ENCODE assay signal across 14 cellular contexts in the genomic region with DNA sequence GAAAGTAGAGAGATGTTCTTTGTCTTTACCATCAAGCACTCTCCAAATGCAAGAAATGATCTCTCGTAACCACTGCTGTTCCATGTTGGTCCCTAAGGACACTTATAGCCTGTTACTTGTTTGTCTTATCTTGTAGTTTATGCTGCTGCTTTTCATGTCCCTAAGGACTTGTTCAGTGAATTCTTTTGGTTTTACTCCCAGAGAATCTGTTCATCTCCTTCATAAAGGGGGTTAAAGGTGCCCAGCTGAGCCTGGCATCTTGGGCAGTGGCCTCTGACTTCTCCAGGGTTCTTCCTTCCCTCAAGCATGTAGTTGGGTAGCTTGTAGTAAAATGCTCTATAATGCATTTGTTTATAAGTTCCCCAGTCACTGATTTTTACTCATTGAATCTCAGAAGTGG. TPM values are rescaled to one million over a fixed set of nuclear protein-coding genes. Genes with fewer than 3 reads are reported as not detected.
DNase-seq lines count a peak whose midpoint lies in the region; ATAC-seq, FAIRE-seq and TF ChIP-seq lines count a peak whose summit lies in the region.
"Had no signal": no experiment of that assay in that cellular context is flagged by ENCODE, and none has a peak within 500 bp of the region (broad histone marks: within the 10 kb centered on the region; RNA-seq: fewer than 3 reads in every experiment).

No MANE protein-coding gene starts in this region.

- no peaks in the 10 kb centered on the region for H3K36me3 ChIP-seq in astrocyte (ENCODE audit: insufficient read depth, low read length)
- no peaks in the 10 kb centered on the region for H3K36me3 ChIP-seq in muscle layer of colon (ENCODE audit: insufficient read depth, low read length)
- no peaks in the 10 kb centered on the region for H3K36me3 ChIP-seq in thyroid gland
- no peaks in the 10 kb centered on the region for H3K36me3 ChIP-seq in body of pancreas (replicated peaks in 1 of 2; ENCODE audit: insufficient read depth in 1 of 2, low read depth in 2 of 2)
- H3K36me3 ChIP-seq in Caco-2 (ENCODE audit: control insufficient read depth, insufficient read depth, low read length): no peaks in the 10 kb centered on the region

- TF ChIP-seq POLR2A in thyroid gland (IDR thresholded peaks at IDR 0.05) (no peak), body of pancreas (IDR thresholded peaks at IDR 0.05) (no peak)

- H3K9me3 ChIP-seq in astrocyte (ENCODE audit: insufficient read depth, low read depth, low read length): peaks cover 3% of the 10 kb centered on the region
- no peaks in the 10 kb centered on the region for H3K9me3 ChIP-seq in muscle layer of colon (ENCODE audit: low read length)
- H3K9me3 ChIP-seq in thyroid gland: no peaks in the 10 kb centered on the region
- H3K9me3 ChIP-seq in body of pancreas: no peaks in the 10 kb centered on the region
- H3K9me3 ChIP-seq in Caco-2: no peaks in the 10 kb centered on the region
- H3K9me3 ChIP-seq: mucosa of descending colon had no signal

- H3K9ac ChIP-seq in astrocyte (ENCODE audit: low read length): no peak overlapping the region
- no peak overlapping the region for H3K9ac ChIP-seq in muscle layer of colon (ENCODE audit: low read length)

- H3K36me3 Mint-ChIP-seq in astrocyte (ENCODE audit: low read depth, unreplicated experiment) (peaks cover 8% of the 10 kb centered on the region), Caco-2 (ENCODE audit: insufficient read depth, unreplicated experiment) (no peaks in the 10 kb centered on the region)

- no peak overlapping the region for H2AFZ ChIP-seq in astrocyte (ENCODE audit: low read depth, low read length)
- H2AFZ ChIP-seq: PC-9 had no signal

- H3K27ac ChIP-seq in astrocyte (ENCODE audit: low read depth, low read length): no peak overlapping the region
- peak overlapping the region; percentile 71 for H3K27ac ChIP-seq in muscle layer of colon (ENCODE audit: low read depth, low read length)
- H3K27ac ChIP-seq in thyroid gland: peak overlapping the region in 2 of 3 donors; percentile 78 to 81
- peak overlapping the region in 2 of 4 donors; percentile 9 to 50 for H3K27ac ChIP-seq in body of pancreas
- H3K27ac ChIP-seq: PC-9 had no signal

- no TSS peak for BruUV-seq in Caco-2 (replicated peaks; lab: Mats Ljungman, UMichigan)

- H3K27ac Mint-ChIP-seq in astrocyte (ENCODE audit: unreplicated experiment): peak overlapping the region; percentile 84
- no peak overlapping the region for H3K27ac Mint-ChIP-seq in Caco-2 (ENCODE audit: unreplicated experiment)

- 84 to 88% methylated on average over 1 of the region's 1 CpG for WGBS in thyroid gland, 2 donors
- 82 to 89% methylated on average over 1 of the region's 1 CpG for WGBS in body of pancreas, 2 donors

- H3K4me1 ChIP-seq in astrocyte (ENCODE audit: insufficient read depth, low read length): peaks cover 27% of the 10 kb centered on the region
- peaks cover 83% of the 10 kb centered on the region for H3K4me1 ChIP-seq in muscle layer of colon (ENCODE audit: insufficient read depth, low read length)
- H3K4me1 ChIP-seq in thyroid gland: peaks cover 16 to 43% of the 10 kb centered on the region in 2 donors
- peaks cover 5% of the 10 kb centered on the region for H3K4me1 ChIP-seq in body of pancreas
- H3K4me1 ChIP-seq in Caco-2: no peaks in the 10 kb centered on the region

- no peak for FAIRE-seq in astrocyte (lab: Jason Lieb, UNC)

- no peak overlapping the region for H3K4me2 ChIP-seq in astrocyte (ENCODE audit: low read length)

- POLR2A ChIA-PET in Caco-2 (lab: Charles Lee): no interaction called here

- DNase-seq in NCI-H187 (lab: John Stamatoyannopoulos, UW): peak; percentile 5 to 20
- DNase-seq in astrocyte (ENCODE audit: low read depth): no peak
- no peak for DNase-seq in thyroid gland
- no peak for DNase-seq in stimulated activated CD4-positive, alpha-beta T cell treated with anti-CD3 and anti-CD28 coated beads, Interleukin-4, amount 100 ng/mL, for 24 hours
- DNase-seq in body of pancreas: no peak
- DNase-seq in Caco-2: no peak
- DNase-seq: H9; hypothalamus; KG1; mucosa of descending colon; NCI-H2171; PC-9; stimulated activated CD4-positive, alpha-beta T cell treated with anti-CD3 and anti-CD28 coated beads, Interleukin-15, amount 100 ng/mL, for 24 hours had no signal

- H3K4me1 Mint-ChIP-seq in astrocyte (ENCODE audit: low read depth, unreplicated experiment): peaks cover 21% of the 10 kb centered on the region
- H3K4me1 Mint-ChIP-seq in Caco-2 (ENCODE audit: low read depth, unreplicated experiment): peaks cover 7% of the 10 kb centered on the region

- H3K27me3 Mint-ChIP-seq in astrocyte (ENCODE audit: low read depth, unreplicated experiment) (no peaks in the 10 kb centered on the region), Caco-2 (ENCODE audit: insufficient read depth, unreplicated experiment) (no peaks in the 10 kb centered on the region)

- intact Hi-C loops in thyroid gland (cut with DNase I) (no loop called here), body of pancreas (cut with DNase I) (no loop called here), Caco-2 (cut with micrococcal nuclease; ENCODE audit: unreplicated experiment) (no loop called here)

- TF ChIP-seq CTCF in astrocyte (IDR thresholded peaks at IDR 0.05; ENCODE audit: insufficient read depth, low read depth, low read length) (no peak), thyroid gland (IDR thresholded peaks at IDR 0.05) (no peak), body of pancreas (IDR thresholded peaks at IDR 0.05) (no peak), Caco-2 (IDR thresholded peaks at IDR 0.05; ENCODE audit: insufficient read depth in 1 of 2, low read depth in 1 of 2, low read length in 1 of 2, severe bottlenecking in 1 of 2, unreplicated experiment in 1 of 2) (no peak)

- no peak overlapping the region for H3K4me3 ChIP-seq in astrocyte (ENCODE audit: insufficient read depth, low read depth, low read length)
- H3K4me3 ChIP-seq in muscle layer of colon (ENCODE audit: low read depth in 1 of 2, low read length in 2 of 2): peak overlapping the region in 1 of 2 donors; percentile 52
- no peak overlapping the region for H3K4me3 ChIP-seq in thyroid gland (replicated peaks in 1 of 3)
- H3K4me3 ChIP-seq in body of pancreas: no peak overlapping the region
- no peak overlapping the region for H3K4me3 ChIP-seq in Caco-2 (ENCODE audit: low read depth, low read length)
- H3K4me3 ChIP-seq: mucosa of descending colon, PC-9 had no signal

- H3K9me3 Mint-ChIP-seq in astrocyte (ENCODE audit: unreplicated experiment) (peaks cover 7% of the 10 kb centered on the region), Caco-2 (ENCODE audit: unreplicated experiment) (peaks cover 9% of the 10 kb centered on the region)
- H3K9me3 Mint-ChIP-seq: H9 had no signal

- H3K4me3 Mint-ChIP-seq in astrocyte (ENCODE audit: unreplicated experiment): no peak overlapping the region
- no peak overlapping the region for H3K4me3 Mint-ChIP-seq in Caco-2 (ENCODE audit: unreplicated experiment)
- H3K4me3 Mint-ChIP-seq: H9 had no signal

- no peaks in the 10 kb centered on the region for H4K20me1 ChIP-seq in astrocyte (ENCODE audit: insufficient read depth, low read length)

- CTCF ChIA-PET in Caco-2 (lab: Charles Lee): no interaction called here

- H3K27me3 ChIP-seq in astrocyte (ENCODE audit: insufficient read depth, low read length) (no peaks in the 10 kb centered on the region), muscle layer of colon (ENCODE audit: control insufficient read depth in 1 of 2, insufficient read depth in 2 of 2, low read length in 2 of 2) (no peaks in the 10 kb centered on the region), thyroid gland (no peaks in the 10 kb centered on the region), body of pancreas (no peaks in the 10 kb centered on the region), Caco-2 (replicated peaks; ENCODE audit: control insufficient read depth, insufficient read depth, low read length) (no peaks in the 10 kb centered on the region)

- no peak for ATAC-seq in body of pancreas

- peaks cover 5% of the 10 kb centered on the region for H3K79me2 ChIP-seq in astrocyte (ENCODE audit: insufficient read depth, low read length)

RNA-seq across cellular contexts. Expression of gene PKIG, which starts 0.9 kb away (rescaled TPM):
- total RNA-seq in astrocyte (27.8 and 30.1 TPM in 2 replicates), thyroid gland (100 to 1,000 TPM; 108 to 145 (median 111) TPM), body of pancreas (10 to 100 TPM; 43.6 to 64.9 TPM), Caco-2 (2022) (25.9 and 29.5 TPM in 2 replicates)

RNA-seq across cellular contexts. Expression of gene SERINC3, which starts 59.6 kb away (rescaled TPM):
- total RNA-seq in astrocyte (94.3 and 107 TPM in 2 replicates), thyroid gland (100 to 1,000 TPM; 113 to 140 (median 137) TPM), body of pancreas (10 to 100 TPM; 28.3 to 36.3 TPM), Caco-2 (2022) (179 and 185 TPM in 2 replicates)

Comparison
In these comparisons a context has a peak if more than half of its experiments do, and no peak if none do; other contexts are left out.
1. DNase-seq: peak in NCI-H187 (2 of 2); none in astrocyte (single experiment), thyroid gland (0 of 2), stimulated activated CD4-positive, alpha-beta T cell treated with anti-CD3 and anti-CD28 coated beads, Interleukin-4, amount 100 ng/mL, for 24 hours (single experiment), body of pancreas (0 of 4) and Caco-2 (0 of 2).